ENCODE assay signal across 8 cellular contexts in genomic region chr16:57187902-57188710, GRCh38. TPM values are rescaled to one million over a fixed set of nuclear protein-coding genes. Genes with fewer than 3 reads are reported as not detected.
DNase-seq lines count a peak whose midpoint lies in the region; ATAC-seq, FAIRE-seq and TF ChIP-seq lines count a peak whose summit lies in the region.
"Not testable (repeated sequence)": the region's sequence is repeated elsewhere in the genome, so short reads cannot be mapped to it uniquely, and the experiment has no call there.

No MANE protein-coding gene starts in this region.

- not testable (repeated sequence) for H3K9me3 ChIP-seq in astrocyte (ENCODE audit: insufficient read depth, low read depth, low read length); liver (ENCODE audit: control insufficient read depth in 4 of 4, low read length in 3 of 4); pancreas; tibial nerve

- in situ Hi-C loops in Caki2 (cut with HindIII; ENCODE audit: low pct_unique_long_range_greater_than_20kb, low sequenced_read_pairs): not testable (repeated sequence)

- H3K27ac Mint-ChIP-seq in T-helper 1 cell treated with Interleukin-12 subunit alpha and Interleukin-12 subunit beta and Interleukin-4 antibody, amounts not matched to agents 30 μg/mL and 1 μg/mL, for 36 hours: peak overlapping the region; percentile 14
- peak overlapping the region; percentile 99 for H3K27ac Mint-ChIP-seq in astrocyte (ENCODE audit: unreplicated experiment)

- not testable (repeated sequence) for H3K27me3 Mint-ChIP-seq in T-helper 1 cell treated with Interleukin-12 subunit alpha and Interleukin-12 subunit beta and Interleukin-4 antibody, amounts not matched to agents 30 μg/mL and 1 μg/mL, for 36 hours (ENCODE audit: low read depth); astrocyte (ENCODE audit: low read depth, unreplicated experiment)

- H3K9me3 Mint-ChIP-seq in T-helper 1 cell treated with Interleukin-12 subunit alpha and Interleukin-12 subunit beta and Interleukin-4 antibody, amounts not matched to agents 30 μg/mL and 1 μg/mL, for 36 hours; astrocyte (ENCODE audit: unreplicated experiment): not testable (repeated sequence)

- not testable (repeated sequence) for H2AFZ ChIP-seq in astrocyte (ENCODE audit: low read depth, low read length)

- TF ChIP-seq CTCF in astrocyte (IDR thresholded peaks at IDR 0.05; ENCODE audit: insufficient read depth, low read depth, low read length); liver (IDR thresholded peaks at IDR 0.05; ENCODE audit: low read depth, low read length, missing input control); pancreas (IDR thresholded peaks at IDR 0.05); tibial nerve (IDR thresholded peaks at IDR 0.05): not testable (repeated sequence)

- TF ChIP-seq EP300 in tibial nerve (IDR thresholded peaks at IDR 0.05): not testable (repeated sequence)

- H3K4me1 ChIP-seq in astrocyte (ENCODE audit: insufficient read depth, low read length): peaks cover 41% of the 10 kb centered on the region
- H3K4me1 ChIP-seq in liver (ENCODE audit: control insufficient read depth in 4 of 4, insufficient read depth in 4 of 4, low read length in 3 of 4): peaks cover 8 to 33% (median 16%) of the 10 kb centered on the region in 4 donors
- H3K4me1 ChIP-seq in pancreas: peaks cover 17 to 26% (median 17%) of the 10 kb centered on the region in 3 donors
- peaks cover 0 to 72% (median 30%) of the 10 kb centered on the region in 4 donors for H3K4me1 ChIP-seq in tibial nerve

- peak overlapping the region; percentile 97 for H3K9ac ChIP-seq in astrocyte (ENCODE audit: low read length)
- H3K9ac ChIP-seq in liver (ENCODE audit: low read depth in 1 of 2, low read length in 2 of 2): peak overlapping the region in 1 of 2 donors; percentile 29

- not testable (repeated sequence) for H3K36me3 ChIP-seq in astrocyte (ENCODE audit: insufficient read depth, low read length); liver (ENCODE audit: control insufficient read depth in 4 of 4, insufficient read depth in 3 of 4, low read depth in 1 of 4, low read length in 3 of 4); pancreas; tibial nerve

- not testable (repeated sequence) for H3K36me3 Mint-ChIP-seq in T-helper 1 cell treated with Interleukin-12 subunit alpha and Interleukin-12 subunit beta and Interleukin-4 antibody, amounts not matched to agents 30 μg/mL and 1 μg/mL, for 36 hours (ENCODE audit: low read depth); astrocyte (ENCODE audit: low read depth, unreplicated experiment)

- not testable (repeated sequence) for ATAC-seq in pancreas

- H4K20me1 ChIP-seq in astrocyte (ENCODE audit: insufficient read depth, low read length): peaks cover 32% of the 10 kb centered on the region

- not testable (repeated sequence) for TF ChIP-seq RAD21 in liver (IDR thresholded peaks at IDR 0.05)

- peak overlapping the region; percentile 96 for H3K4me3 Mint-ChIP-seq in T-helper 1 cell treated with Interleukin-12 subunit alpha and Interleukin-12 subunit beta and Interleukin-4 antibody, amounts not matched to agents 30 μg/mL and 1 μg/mL, for 36 hours
- peak overlapping the region; percentile 100 for H3K4me3 Mint-ChIP-seq in astrocyte (ENCODE audit: unreplicated experiment)

- peaks cover 35% of the 10 kb centered on the region for H3K4me1 Mint-ChIP-seq in T-helper 1 cell treated with Interleukin-12 subunit alpha and Interleukin-12 subunit beta and Interleukin-4 antibody, amounts not matched to agents 30 μg/mL and 1 μg/mL, for 36 hours (ENCODE audit: low read depth)
- H3K4me1 Mint-ChIP-seq in astrocyte (ENCODE audit: low read depth, unreplicated experiment): peaks cover 43% of the 10 kb centered on the region

- intact Hi-C loops in pancreas (cut with DNase I): not testable (repeated sequence)

- peak overlapping the region; percentile 96 for H3K4me2 ChIP-seq in astrocyte (ENCODE audit: low read length)

- H3K79me2 ChIP-seq in astrocyte (ENCODE audit: insufficient read depth, low read length): peaks cover 96% of the 10 kb centered on the region

- peak overlapping the region; percentile 96 for H3K4me3 ChIP-seq in Jurkat, Clone E6-1 (ENCODE audit: low read length)
- peak overlapping the region; percentile 89 for H3K4me3 ChIP-seq in astrocyte (ENCODE audit: insufficient read depth, low read depth, low read length)
- peak overlapping the region in 2 of 3 donors; percentile 81 to 86 for H3K4me3 ChIP-seq in liver (ENCODE audit: low read depth in 1 of 3, low read length in 3 of 3)
- peak overlapping the region; percentile 81 to 93 (median 84) for H3K4me3 ChIP-seq in pancreas
- H3K4me3 ChIP-seq in tibial nerve: peak overlapping the region in 3 of 4 donors; percentile 98 to 100 (median 98)

- not testable (repeated sequence) for FAIRE-seq in astrocyte (lab: Jason Lieb, UNC); pancreas (lab: Jason Lieb, UNC)

- H3K27ac ChIP-seq in astrocyte (ENCODE audit: low read depth, low read length): peak overlapping the region; percentile 92
- H3K27ac ChIP-seq in liver (ENCODE audit: low read depth in 1 of 2, low read length in 2 of 2): peak overlapping the region; percentile 91 to 93
- H3K27ac ChIP-seq in pancreas: peak overlapping the region; percentile 77 to 94 (median 90)
- H3K27ac ChIP-seq in tibial nerve: peak overlapping the region in 3 of 4 donors; percentile 96 to 99 (median 98)

- not testable (repeated sequence) for TF ChIP-seq POLR2A in erythroblast (IDR thresholded peaks at IDR 0.05; ENCODE audit: low read length); tibial nerve (IDR thresholded peaks at IDR 0.05)

- not testable (repeated sequence) for H3K27me3 ChIP-seq in astrocyte (ENCODE audit: insufficient read depth, low read length); liver (ENCODE audit: control insufficient read depth in 4 of 4, insufficient read depth in 4 of 4, low read length in 3 of 4); pancreas; tibial nerve

- DNase-seq in Caki2 (ENCODE audit: low read depth): peak; percentile 13
- not testable (repeated sequence) for DNase-seq in Jurkat, Clone E6-1 (ENCODE audit: low read depth, low spot score); astrocyte (ENCODE audit: low read depth); pancreas; tibial nerve (ENCODE audit: low spot score in 2 of 2)
- DNase-seq in erythroblast (lab: John Stamatoyannopoulos, UW): peak; percentile 23 to 30

- 76% methylated on average over 18 of the region's 18 CpGs for WGBS in liver
- 32 to 43% methylated on average over 18 of the region's 18 CpGs for WGBS in pancreas, 2 donors
- WGBS in tibial nerve, 2 donors: 74 to 81% methylated on average over 18 of the region's 18 CpGs

RNA-seq across cellular contexts. Expression of gene RSPRY1, which starts 2.0 kb away (rescaled TPM):
- 23.8 and 30.7 TPM in 2 replicates for total RNA-seq in Caki2 (2014; rRNA removed; shearing (Covaris generic); ENCODE audit: low replicate concordance)
- polyA plus RNA-seq in Jurkat, Clone E6-1 (2012; ENCODE audit: insufficient read depth, insufficient read length): 27.3 TPM
- total RNA-seq in astrocyte (76.8 TPM in 2 replicates), liver (10 to 100 TPM; 21.5 to 27.6 TPM), pancreas (10 to 100 TPM; 16.7 to 21.9 (median 19.2) TPM), tibial nerve (10 to 100 TPM; 20.4 to 28.5 (median 24.6) TPM)
- polyA plus RNA-seq in liver (10 to 100 TPM; 10.9 to 18.9 TPM), pancreas (10 to 100 TPM in 1 of 2 donors, 1 to 10 TPM in 1; 6.9 to 12.5 TPM)

RNA-seq across cellular contexts. Expression of gene PSME3IP1, which starts 2.3 kb away (rescaled TPM):
- 38.9 and 92.8 TPM in 2 replicates for total RNA-seq in Caki2 (2014; rRNA removed; shearing (Covaris generic); ENCODE audit: low replicate concordance)
- polyA plus RNA-seq in Jurkat, Clone E6-1 (2012; ENCODE audit: insufficient read depth, insufficient read length): 132 TPM
- total RNA-seq in astrocyte (71.9 and 78.8 TPM in 2 replicates), liver (10 to 100 TPM; 26.5 to 34.7 TPM), pancreas (10 to 100 TPM; 27.9 to 39.2 (median 29.7) TPM), tibial nerve (100 to 1,000 TPM in 1 of 4 donors, 10 to 100 TPM in 3; 58.4 to 100 (median 69.7) TPM)
- polyA plus RNA-seq in liver (10 to 100 TPM; 25.0 to 25.1 TPM), pancreas (10 to 100 TPM; 38.5 to 63.3 TPM)

RNA-seq across cellular contexts. Expression of gene ARL2BP, which starts 57.0 kb away (rescaled TPM):
- total RNA-seq in Caki2 (2014; rRNA removed; shearing (Covaris generic); ENCODE audit: low replicate concordance): 134 and 155 TPM in 2 replicates
- polyA plus RNA-seq in Jurkat, Clone E6-1 (2012; ENCODE audit: insufficient read depth, insufficient read length): 54.4 TPM
- 70.9 and 71.1 TPM in 2 replicates for total RNA-seq in astrocyte
- 10 to 100 TPM; 19.9 to 33.6 TPM for total RNA-seq in liver
- 10 to 100 TPM; 13.4 to 18.4 TPM for polyA plus RNA-seq in liver
- total RNA-seq in pancreas: 10 to 100 TPM; 12.3 to 22.5 (median 14.7) TPM
- 10 to 100 TPM; 10.8 to 20.2 TPM for polyA plus RNA-seq in pancreas
- total RNA-seq in tibial nerve: 10 to 100 TPM; 54.0 to 63.8 (median 55.5) TPM
